ENCODE assay signal across 15 cellular contexts in the genomic region with DNA sequence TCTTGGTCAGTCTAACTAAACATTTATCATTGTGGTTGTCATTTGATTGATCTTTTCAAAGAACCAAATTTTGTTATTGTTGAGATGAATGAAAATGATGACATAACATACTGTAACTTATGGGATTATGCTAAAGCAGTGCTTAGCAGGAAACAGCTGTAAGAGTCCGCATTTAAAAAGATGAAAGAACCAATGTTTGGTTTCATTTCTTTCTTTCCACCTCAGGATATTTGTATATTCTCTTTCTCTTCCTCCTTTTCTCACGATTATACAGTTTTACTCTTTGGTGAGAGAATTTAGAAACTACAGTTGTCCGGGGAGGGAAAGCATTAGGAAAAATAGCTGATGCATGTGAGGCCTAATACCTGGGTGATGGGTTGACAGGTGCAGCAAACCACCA. TPM values are rescaled to one million over a fixed set of nuclear protein-coding genes. Genes with fewer than 3 reads are reported as not detected.
DNase-seq lines count a peak whose midpoint lies in the region; ATAC-seq and TF ChIP-seq lines count a peak whose summit lies in the region.
"Had no signal": no experiment of that assay in that cellular context is flagged by ENCODE, and none has a peak within 500 bp of the region (broad histone marks: within the 10 kb centered on the region; RNA-seq: fewer than 3 reads in every experiment).

No MANE protein-coding gene starts in this region.

- no peak for ATAC-seq in activated T-cell treated with anti-CD3 and anti-CD28 coated beads, Interleukin-2, amount 50 U/mL, for 72 hours (replicated peaks in 1 of 2)
- peak; percentile 80 for ATAC-seq in HG02610 (IDR thresholded peaks at IDR 0.05; ENCODE audit: unreplicated experiment)
- ATAC-seq in HG03439 (IDR thresholded peaks at IDR 0.05; ENCODE audit: unreplicated experiment), result peak; percentile 69
- ATAC-seq in GM23338, result no peak
- ATAC-seq: A549 had no signal

- peaks cover 13% of the 10 kb centered on the region; the same call in 1 of the 2 replicates for H4K20me1 ChIP-seq in GM23338 (replicated peaks; ENCODE audit: insufficient read depth)

- peaks cover 12 to 55% of the 10 kb centered on the region in 2 donors for H3K36me3 Mint-ChIP-seq in activated T-cell treated with anti-CD3 and anti-CD28 coated beads, Interleukin-2, amount 50 U/mL, for 72 hours (ENCODE audit: insufficient read depth in 2 of 2)
- H3K36me3 Mint-ChIP-seq in GM23338 (ENCODE audit: low read depth), result peaks cover 82% of the 10 kb centered on the region
- H3K36me3 Mint-ChIP-seq in CD4-positive, alpha-beta memory T cell, result peaks cover 64 to 79% of the 10 kb centered on the region in 2 donors

- H2AFZ ChIP-seq in GM23338, result no peak overlapping the region

- H3K27ac Mint-ChIP-seq in activated T-cell treated with anti-CD3 and anti-CD28 coated beads, Interleukin-2, amount 50 U/mL, for 72 hours, result peak overlapping the region; percentile 29
- no peak overlapping the region for H3K27ac Mint-ChIP-seq in GM23338
- peak overlapping the region in 1 of 7 donors; percentile 32 for H3K27ac Mint-ChIP-seq in CD4-positive, alpha-beta memory T cell
- H3K27ac Mint-ChIP-seq: activated naive CD8-positive, alpha-beta T cell treated with anti-CD3 and anti-CD28 coated beads, Interleukin-2, amount 10 ng/mL, durations not matched to agents 7 days and 5 days had no signal

- H3K27ac ChIP-seq in GM23338 (ENCODE audit: low read depth), result no peak overlapping the region
- H3K27ac ChIP-seq in CD4-positive, alpha-beta memory T cell (ENCODE audit: low read depth, low read length), result no peak overlapping the region
- H3K27ac ChIP-seq: A549 had no signal

- no peaks in the 10 kb centered on the region for H3K27me3 Mint-ChIP-seq in activated T-cell treated with anti-CD3 and anti-CD28 coated beads, Interleukin-2, amount 50 U/mL, for 72 hours (ENCODE audit: low read depth)
- H3K27me3 Mint-ChIP-seq in GM23338 (ENCODE audit: insufficient read depth, low read depth, poor library complexity), result peaks cover 3% of the 10 kb centered on the region
- H3K27me3 Mint-ChIP-seq in CD4-positive, alpha-beta memory T cell, result no peaks in the 10 kb centered on the region
- H3K27me3 Mint-ChIP-seq: activated naive CD8-positive, alpha-beta T cell treated with anti-CD3 and anti-CD28 coated beads, Interleukin-2, amount 10 ng/mL, durations not matched to agents 7 days and 5 days had no signal

- H3K4me2 ChIP-seq in GM23338, result no peak overlapping the region
- H3K4me2 ChIP-seq: A549 had no signal

- H3K9me2 ChIP-seq in GM23338 (ENCODE audit: insufficient read depth), result no peaks in the 10 kb centered on the region

- POLR2A ChIA-PET in CD4-positive, alpha-beta memory T cell (lab: Charles Lee; ENCODE audit: partially characterized antibody), result interaction anchor here (0.6 kb wide), 1 partner anchor 744 kb away, joined by 3 read pairs; no protein-coding TSS in a partner anchor
- POLR2A ChIA-PET in HEK293T (lab: Yijun Ruan, JAX), result no interaction called here

- H3K9me3 ChIP-seq in CD4-positive, alpha-beta memory T cell (ENCODE audit: control insufficient read depth in 1 of 2, low read length in 2 of 2), result no peaks in the 10 kb centered on the region
- H3K9me3 ChIP-seq: A549 had no signal

- no peak for TF ChIP-seq CTCF in GM23338 (conservative IDR thresholded peaks at IDR 0.05; ENCODE audit: low read depth in 2 of 2)

- peaks cover 26% of the 10 kb centered on the region for H3K79me2 ChIP-seq in GM23338 (replicated peaks; ENCODE audit: insufficient read depth)

- H3K4me1 ChIP-seq in GM23338 (ENCODE audit: insufficient read depth), result no peaks in the 10 kb centered on the region
- no peaks in the 10 kb centered on the region for H3K4me1 ChIP-seq in CD4-positive, alpha-beta memory T cell (ENCODE audit: insufficient read depth, low read length)
- H3K4me1 ChIP-seq: A549 had no signal

- peaks cover 48% of the 10 kb centered on the region for H3K36me3 ChIP-seq in GM23338 (ENCODE audit: insufficient read depth)
- H3K36me3 ChIP-seq in CD4-positive, alpha-beta memory T cell (ENCODE audit: insufficient read depth, low read length), result peaks cover 29% of the 10 kb centered on the region

- intact Hi-C loops in CD4-positive, alpha-beta memory T cell (cut with micrococcal nuclease), result loop anchor here (10.0 kb wide), 1 partner anchor 64 kb away; no protein-coding TSS in a partner anchor

- DNase-seq in activated T-cell treated with anti-CD3 and anti-CD28 coated beads, Interleukin-2, amount 50 U/mL, for 72 hours, result no peak
- no peak for DNase-seq in activated T-cell treated with anti-CD3 and anti-CD28 coated beads, Interleukin-2, amount 50 U/mL, for 48 hours
- DNase-seq in GM23338 (ENCODE audit: low spot score) (no peak), AML-193 (lab: John Stamatoyannopoulos, UW) (no peak), HEK293T (ENCODE audit: extremely low spot score) (no peak)
- DNase-seq in CD4-positive, alpha-beta memory T cell, result no peak
- DNase-seq: activated CD4-positive, alpha-beta T cell treated with anti-CD3 and anti-CD28 coated beads for 1 hour; activated naive CD8-positive, alpha-beta T cell treated with anti-CD3 and anti-CD28 coated beads, Interleukin-2, amount 10 ng/mL, durations not matched to agents 7 days and 5 days; effector CD8-positive, alpha-beta T cell; NCI-H2081; small intestine; stimulated activated CD8-positive, alpha-beta memory T cell treated with anti-CD3 and anti-CD28 coated beads, Interleukin-4, amount 100 ng/mL, for 48 hours had no signal

- H3K4me3 Mint-ChIP-seq in activated T-cell treated with anti-CD3 and anti-CD28 coated beads, Interleukin-2, amount 50 U/mL, for 72 hours, result no peak overlapping the region
- H3K4me3 Mint-ChIP-seq in GM23338, result no peak overlapping the region
- no peak overlapping the region for H3K4me3 Mint-ChIP-seq in CD4-positive, alpha-beta memory T cell
- H3K4me3 Mint-ChIP-seq: activated naive CD8-positive, alpha-beta T cell treated with anti-CD3 and anti-CD28 coated beads, Interleukin-2, amount 10 ng/mL, durations not matched to agents 7 days and 5 days had no signal

- H3F3A ChIP-seq in GM23338 (replicated peaks; ENCODE audit: low read depth), result no peaks in the 10 kb centered on the region

- CTCF ChIA-PET in CD4-positive, alpha-beta memory T cell (lab: Charles Lee; ENCODE audit: partially characterized antibody), result no interaction called here
- CTCF ChIA-PET in HEK293T (lab: Yijun Ruan, JAX), result no interaction called here

- H3K9me3 Mint-ChIP-seq in activated T-cell treated with anti-CD3 and anti-CD28 coated beads, Interleukin-2, amount 50 U/mL, for 72 hours, result no peaks in the 10 kb centered on the region
- no peaks in the 10 kb centered on the region for H3K9me3 Mint-ChIP-seq in GM23338
- no peaks in the 10 kb centered on the region for H3K9me3 Mint-ChIP-seq in CD4-positive, alpha-beta memory T cell
- H3K9me3 Mint-ChIP-seq: activated naive CD8-positive, alpha-beta T cell treated with anti-CD3 and anti-CD28 coated beads, Interleukin-2, amount 10 ng/mL, durations not matched to agents 7 days and 5 days had no signal

- no peaks in the 10 kb centered on the region for H3K27me3 ChIP-seq in GM23338 (ENCODE audit: insufficient read depth)
- no peaks in the 10 kb centered on the region for H3K27me3 ChIP-seq in CD4-positive, alpha-beta memory T cell (ENCODE audit: insufficient read depth, low read length)

- H3K4me1 Mint-ChIP-seq in activated T-cell treated with anti-CD3 and anti-CD28 coated beads, Interleukin-2, amount 50 U/mL, for 72 hours (ENCODE audit: low read depth), result peaks cover 21% of the 10 kb centered on the region
- no peaks in the 10 kb centered on the region for H3K4me1 Mint-ChIP-seq in GM23338
- peaks cover 6 to 10% (median 8%) of the 10 kb centered on the region in 4 donors for H3K4me1 Mint-ChIP-seq in CD4-positive, alpha-beta memory T cell

- H3K4me3 ChIP-seq in GM23338, result no peak overlapping the region
- H3K4me3 ChIP-seq in CD4-positive, alpha-beta memory T cell (ENCODE audit: low read length in 2 of 2), result no peak overlapping the region
- H3K4me3 ChIP-seq: A549 had no signal

TF ChIP-seq in HEK293T, 16 proteins besides CTCF, POLR2A, EP300 and RAD21 (continues in another document):
- TF ChIP-seq FOXK2 (IDR thresholded peaks at IDR 0.05) (no peak), HDGF (IDR thresholded peaks at IDR 0.05; ENCODE audit: borderline replicate concordance) (no peak), ELF4 (IDR thresholded peaks at IDR 0.05) (no peak), LEF1 (IDR thresholded peaks at IDR 0.05; ENCODE audit: borderline replicate concordance) (no peak), FOXM1 (IDR thresholded peaks at IDR 0.05; ENCODE audit: borderline replicate concordance) (no peak), SP1 (IDR thresholded peaks at IDR 0.05) (no peak), ARNT (IDR thresholded peaks at IDR 0.05) (no peak)

RNA-seq across cellular contexts. Expression of a gene that starts 23.1 kb away (rescaled TPM):
- under 1 TPM; 0.36 to 0.39 TPM for total RNA-seq in activated T-cell treated with anti-CD3 and anti-CD28 coated beads, Interleukin-2, amount 50 U/mL, for 72 hours
- 0.16 and 0.80 TPM in 2 replicates for total RNA-seq in GM23338 (2014; rRNA removed; shearing (Covaris generic))
- polyA plus RNA-seq in GM23338 (2016; fragmentation: Nextera tagmentation; extraction: Ambion mirVana), result 0.89 and 1.4 TPM in 2 replicates
- not detected for total RNA-seq in CD4-positive, alpha-beta memory T cell
- polyA plus RNA-seq in CD4-positive, alpha-beta memory T cell, result not detected

RNA-seq across cellular contexts. Expression of a gene that starts 23.4 kb away (rescaled TPM):
- 10 to 100 TPM; 23.7 to 28.7 TPM for total RNA-seq in activated T-cell treated with anti-CD3 and anti-CD28 coated beads, Interleukin-2, amount 50 U/mL, for 72 hours
- 14.6 and 18.5 TPM in 2 replicates for total RNA-seq in GM23338 (2014; rRNA removed; shearing (Covaris generic))
- 36.3 and 40.6 TPM in 2 replicates for polyA plus RNA-seq in GM23338 (2016; fragmentation: Nextera tagmentation; extraction: Ambion mirVana)
- 10 to 100 TPM; 20.9 to 21.2 TPM for total RNA-seq in CD4-positive, alpha-beta memory T cell
- polyA plus RNA-seq in CD4-positive, alpha-beta memory T cell, result 10 to 100 TPM in 1 of 2 donors, 1 to 10 TPM in 1; 7.7 to 14.2 TPM

RNA-seq across cellular contexts. Expression of a gene that starts 25.5 kb away (rescaled TPM):
- total RNA-seq in activated T-cell treated with anti-CD3 and anti-CD28 coated beads, Interleukin-2, amount 50 U/mL, for 72 hours, result 10 to 100 TPM; 27.2 to 31.6 TPM
- total RNA-seq in GM23338 (2014; rRNA removed; shearing (Covaris generic)), result 58.4 and 66.5 TPM in 2 replicates
- 25.2 and 31.8 TPM in 2 replicates for polyA plus RNA-seq in GM23338 (2016; fragmentation: Nextera tagmentation; extraction: Ambion mirVana)
- total RNA-seq in CD4-positive, alpha-beta memory T cell, result 10 to 100 TPM; 19.4 to 21.6 TPM
- 10 to 100 TPM; 27.7 to 33.4 TPM for polyA plus RNA-seq in CD4-positive, alpha-beta memory T cell

RNA-seq across cellular contexts. Expression of a gene that starts 35.8 kb away (rescaled TPM):
- total RNA-seq in activated T-cell treated with anti-CD3 and anti-CD28 coated beads, Interleukin-2, amount 50 U/mL, for 72 hours, result 10 to 100 TPM; 24.2 to 34.1 TPM
- 52.4 and 53.9 TPM in 2 replicates for total RNA-seq in GM23338 (2014; rRNA removed; shearing (Covaris generic))
- 251 and 281 TPM in 2 replicates for polyA plus RNA-seq in GM23338 (2016; fragmentation: Nextera tagmentation; extraction: Ambion mirVana)
- total RNA-seq in CD4-positive, alpha-beta memory T cell, result 10 to 100 TPM; 26.2 to 28.0 TPM
- polyA plus RNA-seq in CD4-positive, alpha-beta memory T cell, result 10 to 100 TPM; 54.1 to 65.9 TPM

RNA-seq across cellular contexts. Expression of a gene that starts 36.0 kb away (rescaled TPM):
- total RNA-seq in activated T-cell treated with anti-CD3 and anti-CD28 coated beads, Interleukin-2, amount 50 U/mL, for 72 hours, result 100 to 1,000 TPM in 1 of 2 donors, 10 to 100 TPM in 1; 96.9 to 135 TPM
- total RNA-seq in GM23338 (2014; rRNA removed; shearing (Covaris generic)), result 127 and 157 TPM in 2 replicates
- 149 and 163 TPM in 2 replicates for polyA plus RNA-seq in GM23338 (2016; fragmentation: Nextera tagmentation; extraction: Ambion mirVana)
- total RNA-seq in CD4-positive, alpha-beta memory T cell, result 10 to 100 TPM; 61.2 to 65.5 TPM
- polyA plus RNA-seq in CD4-positive, alpha-beta memory T cell, result 100 to 1,000 TPM; 159 to 302 TPM

Comparison
In these comparisons a context has a peak if more than half of its experiments do, and no peak if none do; other contexts are left out.
1. ATAC-seq: peak in HG02610 (single experiment) and HG03439 (single experiment); none in activated T-cell treated with anti-CD3 and anti-CD28 coated beads, Interleukin-2, amount 50 U/mL, for 72 hours (0 of 2) and GM23338 (single experiment).